Comparison of ENCODE assay signal across 1 cellular context in genomic region chr12:108356902-108357806, GRCh38.
A peak's percentile ranks its signal among the peaks of the same experiment; 100 is the strongest.
TF ChIP-seq lines count a peak whose summit lies in the region.

No MANE protein-coding gene starts in this region.

TF ChIP-seq in HEK293, 187 proteins besides CTCF, POLR2A, EP300 and RAD21 (continued from another document):
- no peak for TF ChIP-seq ATF2 (tag by site-specific recombination; IDR thresholded peaks at IDR 0.05; ENCODE audit: low read depth)
- TF ChIP-seq ZFHX2 (tag by site-specific recombination; conservative IDR thresholded peaks at IDR 0.05) = peak; percentile 55
- TF ChIP-seq ZNF549 (tag by site-specific recombination; IDR thresholded peaks at IDR 0.05) = no peak
- TF ChIP-seq ZNF513 (tag by site-specific recombination; IDR thresholded peaks at IDR 0.05) = no peak
- no peak for TF ChIP-seq ZSCAN30 (tag by site-specific recombination; IDR thresholded peaks at IDR 0.05)
- TF ChIP-seq ZNF776 (tag by site-specific recombination; IDR thresholded peaks at IDR 0.05; ENCODE audit: borderline replicate concordance) = no peak
- TF ChIP-seq ZNF292 (tag by site-specific recombination; IDR thresholded peaks at IDR 0.05; ENCODE audit: borderline replicate concordance, low read depth) = no peak
- no peak for TF ChIP-seq ZNF23 (tag by site-specific recombination; IDR thresholded peaks at IDR 0.05; ENCODE audit: borderline replicate concordance)
- no peak for TF ChIP-seq SCRT2 (tag by site-specific recombination; IDR thresholded peaks at IDR 0.05)
- no peak for TF ChIP-seq ZNF404 (tag by site-specific recombination; IDR thresholded peaks at IDR 0.05)
- peak; percentile 83 for TF ChIP-seq SP7 (tag by site-specific recombination; IDR thresholded peaks at IDR 0.05)
- no peak for TF ChIP-seq ZBTB26 (tag by site-specific recombination; optimal IDR thresholded peaks at IDR 0.05)
- no peak for TF ChIP-seq WT1 (tag by site-specific recombination; IDR thresholded peaks at IDR 0.05)
- no peak for TF ChIP-seq ZNF311 (tag by site-specific recombination; IDR thresholded peaks at IDR 0.05; ENCODE audit: borderline replicate concordance)
- TF ChIP-seq ZNF175 (tag by site-specific recombination; IDR thresholded peaks at IDR 0.05) = no peak
TF ChIP-seq in HEK293: peak in this region for 3.
